In the genomic region with DNA sequence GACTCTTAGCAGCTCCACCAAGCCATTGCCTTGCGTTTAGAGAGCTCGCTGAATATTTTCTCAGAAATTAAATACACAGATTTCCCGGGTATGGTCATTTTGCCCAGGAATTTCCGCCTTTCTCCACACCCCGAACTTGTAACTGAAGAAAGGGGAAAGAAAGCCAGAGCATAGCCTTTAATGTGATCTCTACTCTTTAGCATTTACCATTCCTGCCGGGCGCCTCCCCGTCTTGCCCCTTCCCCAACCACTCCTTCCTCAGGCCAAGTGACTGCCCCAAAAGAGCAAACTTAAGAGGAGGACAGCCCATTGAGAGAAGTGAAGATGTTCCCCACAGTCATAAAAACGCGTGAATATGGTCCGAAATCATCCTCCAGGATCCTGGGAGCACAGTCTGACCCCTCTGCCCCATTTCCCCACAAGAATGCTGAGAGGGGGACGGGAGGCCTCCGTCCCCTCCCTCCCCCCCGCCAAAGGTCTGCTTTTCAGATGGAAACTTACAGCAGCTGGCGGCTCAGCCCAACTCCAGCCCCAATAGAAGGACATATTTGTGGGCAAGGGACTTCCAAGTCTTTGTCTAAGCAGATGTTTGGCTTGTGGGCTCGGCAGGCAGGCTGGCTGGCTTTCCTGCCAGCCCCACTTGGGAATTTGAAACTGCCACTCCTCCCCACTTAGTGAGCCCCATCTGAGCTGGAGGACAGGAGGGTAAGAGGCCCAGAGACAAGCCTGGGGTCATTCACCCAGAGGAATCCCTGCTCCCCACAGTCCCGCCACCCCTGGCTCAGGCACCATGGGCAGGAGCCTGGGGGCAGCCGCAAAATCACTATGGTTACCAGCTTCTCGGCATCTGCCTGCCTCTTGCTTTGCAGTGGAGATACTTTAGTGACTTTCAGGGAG, we compare ENCODE assay signal across 10 cellular contexts. TPM values are rescaled to one million over a fixed set of nuclear protein-coding genes. Genes with fewer than 3 reads are reported as not detected.
DNase-seq lines count a peak whose midpoint lies in the region; ATAC-seq and TF ChIP-seq lines count a peak whose summit lies in the region.
"Had no signal": no experiment of that assay in that cellular context is flagged by ENCODE, and none has a peak within 500 bp of the region (broad histone marks: within the 10 kb centered on the region; RNA-seq: fewer than 3 reads in every experiment).

No MANE protein-coding gene starts in this region.

- H3K4me1 ChIP-seq in colonic mucosa (no peaks in the 10 kb centered on the region), lower lobe of right lung (peaks cover 44% of the 10 kb centered on the region), urinary bladder (ENCODE audit: insufficient read depth) (peaks cover 3% of the 10 kb centered on the region)

- peak overlapping the region; percentile 51 for H3K27ac ChIP-seq in colonic mucosa
- H3K27ac ChIP-seq in lower lobe of right lung: peak overlapping the region; percentile 58
- H3K27ac ChIP-seq in urinary bladder (ENCODE audit: low read depth): peak overlapping the region; percentile 40
- H3K27ac ChIP-seq: epithelial cell of prostate had no signal

- no peak overlapping the region for H3K9ac ChIP-seq in colonic mucosa (ENCODE audit: low read depth in 2 of 2, low read length in 2 of 2)

- intact Hi-C loops in colonic mucosa (cut with DNase I): no loop called here
- intact Hi-C loops in lower lobe of right lung (cut with DNase I): no loop called here

- H3K36me3 ChIP-seq in colonic mucosa (no peaks in the 10 kb centered on the region), lower lobe of right lung (peaks cover 19% of the 10 kb centered on the region), urinary bladder (ENCODE audit: insufficient read depth) (no peaks in the 10 kb centered on the region)

- DNase-seq in NCI-H187 (lab: John Stamatoyannopoulos, UW) (peak; percentile 5 to 28), NCI-H187 treated with DMSO at 0.1 percent for 48 hours (lab: John Stamatoyannopoulos, UW) (no peak), colonic mucosa (no peak), lower lobe of right lung (no peak), amniotic stem cell (lab: John Stamatoyannopoulos, UW) (no peak), HuH-7.5 (ENCODE audit: low spot score) (no peak)
- DNase-seq: activated CD8-positive, alpha-beta memory T cell treated with anti-CD3 and anti-CD28 coated beads for 24 hours had no signal

- no peak for TF ChIP-seq CTCF in colonic mucosa (IDR thresholded peaks at IDR 0.05)
- TF ChIP-seq CTCF in lower lobe of right lung (IDR thresholded peaks at IDR 0.05): no peak

- ATAC-seq in lower lobe of right lung (peak; percentile 24 to 64), HG03432 (IDR thresholded peaks at IDR 0.05; ENCODE audit: unreplicated experiment) (no peak)

- H3K27me3 ChIP-seq in colonic mucosa: no peaks in the 10 kb centered on the region
- no peaks in the 10 kb centered on the region for H3K27me3 ChIP-seq in lower lobe of right lung (ENCODE audit: low read depth)

- 53% methylated on average over 19 of the region's 19 CpGs for WGBS in urinary bladder

- no peak overlapping the region for H3K4me3 ChIP-seq in colonic mucosa
- no peak overlapping the region for H3K4me3 ChIP-seq in lower lobe of right lung
- no peak overlapping the region for H3K4me3 ChIP-seq in urinary bladder (ENCODE audit: low read depth, low read length)

- H3K9me3 ChIP-seq in colonic mucosa (no peaks in the 10 kb centered on the region), lower lobe of right lung (no peaks in the 10 kb centered on the region)

RNA-seq across cellular contexts. Expression of a gene that starts 53.4 kb away (rescaled TPM):
- total RNA-seq in colonic mucosa (1 to 10 TPM; 5.5 to 7.6 TPM), lower lobe of right lung (93.6 TPM), urinary bladder (34.3 TPM)
- polyA plus RNA-seq in urinary bladder: 163 TPM

Comparison
In these comparisons a context has a peak if more than half of its experiments do, and no peak if none do; other contexts are left out.
1. DNase-seq: peak in NCI-H187 (2 of 2); none in NCI-H187 treated with DMSO at 0.1 percent for 48 hours (single experiment), colonic mucosa (single experiment), lower lobe of right lung (single experiment), amniotic stem cell (single experiment) and HuH-7.5 (single experiment).
2. Peak in every context shown above with its lines, with median percentiles within 50 percentile points of each other: H3K27ac ChIP-seq.